In genomic region chr13:43469791-43470190, GRCh38 we compare ENCODE assay signal across 26 cellular contexts.
"Had no signal": no experiment of that assay in that cellular context is flagged by ENCODE, and none has a peak within 500 bp of the region (broad histone marks: within the 10 kb centered on the region; RNA-seq: fewer than 3 reads in every experiment).

No MANE protein-coding gene starts in this region.

- H3K36me3 ChIP-seq: SJCRH30, WERI-Rb-1 had no signal

- H3K36me3 Mint-ChIP-seq: activated naive CD8-positive, alpha-beta T cell treated with anti-CD3 and anti-CD28 coated beads, Interleukin-2, amount 10 ng/mL, durations not matched to agents 7 days and 5 days had no signal

- H3K9ac ChIP-seq: SK-N-SH had no signal

- DNase-seq: activated CD4-positive, alpha-beta T cell treated with anti-CD3 and anti-CD28 coated beads for 4 hours; activated CD8-positive, alpha-beta memory T cell treated with anti-CD3 and anti-CD28 coated beads, Interleukin-2, amount 50 U/mL, for 4 hours; activated CD8-positive, alpha-beta T cell treated with anti-CD3 and anti-CD28 coated beads for 36 hours; activated naive CD4-positive, alpha-beta T cell treated with anti-CD3 and anti-CD28 coated beads, Interleukin-2, amount 50 U/mL, for 16 hours; activated naive CD8-positive, alpha-beta T cell treated with anti-CD3 and anti-CD28 coated beads, Interleukin-2, amount 10 ng/mL, durations not matched to agents 7 days and 5 days; aorta; body of pancreas; Kasumi-1; KBM-7; NCI-H1092 treated with DMSO at 0.1 percent for 48 hours; NCI-H1417 treated with DMSO at 0.1 percent for 48 hours; NCI-H1694; NCI-H2029 treated with DMSO at 0.1 percent for 48 hours; NCI-H345; NCI-H510A; NCI-H526 treated with DMSO at 0.1 percent for 48 hours; NCI-H82; OCI-M1; RPMI8226; SJCRH30; SK-N-SH; T-helper 1 cell; WERI-Rb-1 had no signal

- H3K9me3 Mint-ChIP-seq: activated CD8-positive, alpha-beta T cell treated with anti-CD3 and anti-CD28 coated beads for 36 hours; activated naive CD8-positive, alpha-beta T cell treated with anti-CD3 and anti-CD28 coated beads, Interleukin-2, amount 10 ng/mL, durations not matched to agents 7 days and 5 days; central memory CD8-positive, alpha-beta T cell had no signal

- H3K27ac ChIP-seq: body of pancreas, SJCRH30, WERI-Rb-1 had no signal

- H3K27ac Mint-ChIP-seq: activated CD8-positive, alpha-beta T cell treated with anti-CD3 and anti-CD28 coated beads for 36 hours; activated naive CD8-positive, alpha-beta T cell treated with anti-CD3 and anti-CD28 coated beads, Interleukin-2, amount 10 ng/mL, durations not matched to agents 7 days and 5 days had no signal

- H3K4me2 ChIP-seq: SK-N-SH had no signal

- H3K4me3 Mint-ChIP-seq: activated CD8-positive, alpha-beta T cell treated with anti-CD3 and anti-CD28 coated beads for 36 hours; activated naive CD8-positive, alpha-beta T cell treated with anti-CD3 and anti-CD28 coated beads, Interleukin-2, amount 10 ng/mL, durations not matched to agents 7 days and 5 days; central memory CD8-positive, alpha-beta T cell had no signal

- H3K4me3 ChIP-seq: body of pancreas, SJCRH30 had no signal

- H3K9me3 ChIP-seq: body of pancreas, SJCRH30, SK-N-SH had no signal

- ATAC-seq: activated CD8-positive, alpha-beta T cell treated with anti-CD3 and anti-CD28 coated beads for 36 hours; body of pancreas; Panc1; Right ventricle myocardium inferior had no signal

- H3K27me3 ChIP-seq: body of pancreas, SJCRH30 had no signal

- H3K4me1 Mint-ChIP-seq: activated naive CD8-positive, alpha-beta T cell treated with anti-CD3 and anti-CD28 coated beads, Interleukin-2, amount 10 ng/mL, durations not matched to agents 7 days and 5 days; central memory CD8-positive, alpha-beta T cell had no signal

- H3K4me1 ChIP-seq: SJCRH30 had no signal
